ENCODE assay signal across 12 cellular contexts in the genomic region with DNA sequence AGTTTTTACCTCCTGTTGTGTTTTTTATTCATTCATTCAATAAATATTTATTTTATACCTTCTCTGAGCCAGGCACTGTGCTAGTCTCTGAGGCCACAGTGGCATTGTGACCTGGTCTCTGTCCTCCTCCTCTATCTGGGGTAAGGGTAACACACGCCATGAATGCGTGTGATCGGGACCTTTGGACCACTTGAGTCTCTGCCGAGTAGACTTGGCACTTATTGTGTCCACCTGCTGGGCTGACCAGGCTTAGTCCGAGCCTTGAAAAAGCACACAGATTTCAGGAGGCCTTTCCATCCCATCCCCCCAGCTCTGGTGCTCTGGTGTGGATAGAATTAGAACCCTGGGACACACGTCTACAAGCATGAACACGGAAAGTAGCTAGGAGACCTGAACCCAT. TPM values are rescaled to one million over a fixed set of nuclear protein-coding genes. Genes with fewer than 3 reads are reported as not detected.
DNase-seq lines count a peak whose midpoint lies in the region; ATAC-seq, FAIRE-seq and TF ChIP-seq lines count a peak whose summit lies in the region.
"Had no signal": no experiment of that assay in that cellular context is flagged by ENCODE, and none has a peak within 500 bp of the region (broad histone marks: within the 10 kb centered on the region; RNA-seq: fewer than 3 reads in every experiment).

No MANE protein-coding gene starts in this region.

- H3K4me1 ChIP-seq in left ventricle myocardium inferior (peaks cover 62% of the 10 kb centered on the region), pancreas (peaks cover 17 to 20% (median 19%) of the 10 kb centered on the region in 3 donors), uterus (peaks cover 0 to 7% of the 10 kb centered on the region in 2 donors)

- intact Hi-C loops in left ventricle myocardium inferior (cut with micrococcal nuclease) = no loop called here
- intact Hi-C loops in pancreas (cut with DNase I) = no loop called here
- intact Hi-C loops in uterus (cut with DNase I; ENCODE audit: low total_unique reads) = no loop called here

- no peak for TF ChIP-seq POLR2A in uterus (IDR thresholded peaks at IDR 0.05)

- TF ChIP-seq CTCF in left ventricle myocardium inferior (IDR thresholded peaks at IDR 0.05; ENCODE audit: borderline replicate concordance) (no peak), pancreas (IDR thresholded peaks at IDR 0.05) (no peak), uterus (IDR thresholded peaks at IDR 0.05) (no peak)

- H3K9me3 ChIP-seq in left ventricle myocardium inferior (replicated peaks) (no peaks in the 10 kb centered on the region), pancreas (no peaks in the 10 kb centered on the region), uterus (no peaks in the 10 kb centered on the region)

- no peak for FAIRE-seq in pancreas (lab: Jason Lieb, UNC)

- peak; percentile 12 to 54 (median 38) for ATAC-seq in pancreas
- ATAC-seq in HG03571 (IDR thresholded peaks at IDR 0.05; ENCODE audit: unreplicated experiment) = no peak
- ATAC-seq in HG03095 (IDR thresholded peaks at IDR 0.05; ENCODE audit: unreplicated experiment) = no peak
- ATAC-seq: CD8-positive, alpha-beta T cell had no signal

- no peaks in the 10 kb centered on the region for H3K27me3 ChIP-seq in left ventricle myocardium inferior (ENCODE audit: low read depth)
- no peaks in the 10 kb centered on the region for H3K27me3 ChIP-seq in pancreas
- no peaks in the 10 kb centered on the region for H3K27me3 ChIP-seq in uterus

- H3K27ac ChIP-seq in left ventricle myocardium inferior (replicated peaks) (peak overlapping the region; percentile 92), pancreas (peak overlapping the region; percentile 47 to 79 (median 71)), uterus (peak overlapping the region; percentile 71 to 80)
- H3K27ac ChIP-seq: HL-60 had no signal

- WGBS in pancreas, 2 donors = 47 to 62% methylated on average over 7 of the region's 7 CpGs

- peak; percentile 79 for DNase-seq in cerebellar cortex (ENCODE audit: low spot score)
- DNase-seq in left ventricle myocardium inferior = no peak
- peak in 2 of 6 donors; percentile 19 to 55 for DNase-seq in pancreas
- DNase-seq in uterus = no peak
- DNase-seq in activated CD4-positive, alpha-beta T cell treated with anti-CD3 and anti-CD28 coated beads for 1 hour = no peak
- DNase-seq: activated CD4-positive, alpha-beta T cell treated with anti-CD3 and anti-CD28 coated beads, Interleukin-2, amount 50 U/mL, for 4 hours; CD8-positive, alpha-beta T cell; NCI-H748 treated with DMSO at 0.1 percent for 48 hours; stimulated activated CD4-positive, alpha-beta T cell treated with anti-CD3 and anti-CD28 coated beads, Interleukin-2, amount 100 ng/mL, for 24 hours had no signal

- no peak overlapping the region for H3K4me3 ChIP-seq in left ventricle myocardium inferior
- H3K4me3 ChIP-seq in pancreas = no peak overlapping the region
- no peak overlapping the region for H3K4me3 ChIP-seq in uterus

- H3K36me3 ChIP-seq in left ventricle myocardium inferior (peaks cover 10% of the 10 kb centered on the region), pancreas (peaks cover 0 to 16% (median 0%) of the 10 kb centered on the region in 3 donors), uterus (no peaks in the 10 kb centered on the region)

RNA-seq across cellular contexts. Expression of gene ERGIC1, which starts 58.7 kb away (rescaled TPM):
- total RNA-seq in left ventricle myocardium inferior (79.4 TPM), pancreas (100 to 1,000 TPM in 1 of 6 donors, 10 to 100 TPM in 5; 58.3 to 101 (median 76.7) TPM), uterus (100 to 1,000 TPM in 1 of 4 donors, 10 to 100 TPM in 3; 34.8 to 130 (median 67.7) TPM)
- polyA plus RNA-seq in pancreas = 10 to 100 TPM; 54.8 to 60.3 TPM

Comparison
In these comparisons a context has a peak if more than half of its experiments do, and no peak if none do; other contexts are left out.
1. ATAC-seq: peak in pancreas (4 of 4); none in HG03571 (single experiment) and HG03095 (single experiment).
2. Peak in every context shown above with its lines, with median percentiles within 50 percentile points of each other: H3K27ac ChIP-seq.